32 cellular contexts compared by ENCODE assay signal in the genomic region with DNA sequence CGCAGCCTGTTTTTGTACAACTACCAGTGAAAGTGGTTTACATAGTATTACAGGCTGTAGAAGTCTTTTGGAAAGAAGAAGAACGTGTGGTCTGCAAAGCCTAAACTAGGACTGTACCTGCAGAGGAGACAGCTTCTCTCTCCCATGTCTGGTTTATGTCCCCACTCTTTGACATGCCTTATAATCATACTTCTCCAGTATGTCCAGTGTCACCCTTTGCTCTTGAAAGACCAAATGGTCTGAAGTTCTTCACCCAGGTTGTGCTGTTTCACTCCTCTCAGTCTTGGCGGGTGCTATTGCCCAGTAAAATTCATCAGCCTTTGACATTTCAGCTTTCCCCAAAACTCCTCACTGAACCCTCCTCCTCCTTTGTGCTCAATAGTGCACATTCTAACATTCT.
"Had no signal": no experiment of that assay in that cellular context is flagged by ENCODE, and none has a peak within 500 bp of the region (broad histone marks: within the 10 kb centered on the region; RNA-seq: fewer than 3 reads in every experiment).

No MANE protein-coding gene starts in this region.

- H3K27me3 ChIP-seq: adrenal gland, body of pancreas, breast epithelium, MG63, Peyer's patch had no signal

- H3K36me3 Mint-ChIP-seq: activated CD4-positive, alpha-beta memory T cell treated with anti-CD3 and anti-CD28 coated beads for 36 hours; activated naive CD4-positive, alpha-beta T cell treated with anti-CD3 and anti-CD28 coated beads, Interleukin-2, amount 50 U/mL, for 72 hours had no signal

- H3K4me1 Mint-ChIP-seq: activated B cell treated with CpG ODN at 0.5 μM for 24 hours; activated T-helper 17 cell treated with anti-CD3 and anti-CD28 coated beads, Interleukin-2, amount 50 U/mL, for 72 hours had no signal

- DNase-seq: activated B cell treated with CpG ODN at 0.5 μM for 24 hours; activated CD4-positive, alpha-beta memory T cell treated with anti-CD3 and anti-CD28 coated beads for 36 hours; activated CD4-positive, alpha-beta T cell treated with anti-CD3 and anti-CD28 coated beads for 4 hours; activated CD4-positive, alpha-beta T cell treated with anti-CD3 and anti-CD28 coated beads, Interleukin-2, amount 50 U/mL, for 1 hour; activated CD4-positive, CD25-positive, alpha-beta regulatory T cell treated with anti-CD3 and anti-CD28 coated beads, Interleukin-2, amount 50 U/mL, for 72 hours; activated CD8-positive, alpha-beta memory T cell treated with anti-CD3 and anti-CD28 coated beads, Interleukin-2, amount 50 U/mL, for 4 hours; activated effector memory CD4-positive, alpha-beta T cell treated with anti-CD3 and anti-CD28 coated beads, Interleukin-2, amount 50 U/mL, for 16 hours; activated naive CD4-positive, alpha-beta T cell; activated T-cell treated with anti-CD3 and anti-CD28 coated beads, Interleukin-2, amount 50 U/mL, for 72 hours; adrenal gland; body of pancreas; central memory CD4-positive, alpha-beta T cell; Kasumi-1; KG1; MG63; MV-4-11; NCI-H1092; NCI-H1436 treated with DMSO at 0.1 percent for 48 hours; NCI-H1694 treated with DMSO at 0.1 percent for 48 hours; NCI-H2029; NCI-H345; NCI-H524 treated with DMSO at 0.1 percent for 48 hours; Peyer's patch; RPMI8226; SW 1271; T-helper 1 cell; T-helper 2 cell; T-helper 9 cell had no signal

- H3K27me3 Mint-ChIP-seq: activated B cell treated with CpG ODN at 0.5 μM for 24 hours; activated CD4-positive, alpha-beta memory T cell treated with anti-CD3 and anti-CD28 coated beads for 36 hours; activated T-helper 17 cell treated with anti-CD3 and anti-CD28 coated beads, Interleukin-2, amount 50 U/mL, for 72 hours had no signal

- ATAC-seq: activated naive CD4-positive, alpha-beta T cell treated with anti-CD3 and anti-CD28 coated beads, Interleukin-2, amount 50 U/mL, for 72 hours; activated T-cell treated with anti-CD3 and anti-CD28 coated beads, Interleukin-2, amount 50 U/mL, for 72 hours; activated T-helper 17 cell treated with anti-CD3 and anti-CD28 coated beads, Interleukin-2, amount 50 U/mL, for 72 hours; body of pancreas had no signal

- H3K4me1 ChIP-seq: adrenal gland, body of pancreas, breast epithelium, Peyer's patch had no signal

- H3K4me3 ChIP-seq: adrenal gland, body of pancreas, breast epithelium, MG63, Peyer's patch had no signal

- H3K9me3 ChIP-seq: adrenal gland, body of pancreas, breast epithelium, MG63, Peyer's patch had no signal

- H3K27ac Mint-ChIP-seq: activated B cell treated with CpG ODN at 0.5 μM for 24 hours; activated CD4-positive, alpha-beta memory T cell treated with anti-CD3 and anti-CD28 coated beads for 36 hours; activated naive CD4-positive, alpha-beta T cell treated with anti-CD3 and anti-CD28 coated beads, Interleukin-2, amount 50 U/mL, for 72 hours; activated T-cell treated with anti-CD3 and anti-CD28 coated beads, Interleukin-2, amount 50 U/mL, for 72 hours; activated T-helper 17 cell treated with anti-CD3 and anti-CD28 coated beads, Interleukin-2, amount 50 U/mL, for 72 hours had no signal

- H3K4me3 Mint-ChIP-seq: activated B cell treated with CpG ODN at 0.5 μM for 24 hours; activated CD4-positive, alpha-beta memory T cell treated with anti-CD3 and anti-CD28 coated beads for 36 hours; activated T-cell treated with anti-CD3 and anti-CD28 coated beads, Interleukin-2, amount 50 U/mL, for 72 hours; activated T-helper 17 cell treated with anti-CD3 and anti-CD28 coated beads, Interleukin-2, amount 50 U/mL, for 72 hours had no signal

- H3K27ac ChIP-seq: adrenal gland, body of pancreas, breast epithelium, Peyer's patch, VCaP had no signal

- H3K36me3 ChIP-seq: adrenal gland, breast epithelium, MG63, Peyer's patch had no signal
